19 cellular contexts compared by ENCODE assay signal in the genomic region with DNA sequence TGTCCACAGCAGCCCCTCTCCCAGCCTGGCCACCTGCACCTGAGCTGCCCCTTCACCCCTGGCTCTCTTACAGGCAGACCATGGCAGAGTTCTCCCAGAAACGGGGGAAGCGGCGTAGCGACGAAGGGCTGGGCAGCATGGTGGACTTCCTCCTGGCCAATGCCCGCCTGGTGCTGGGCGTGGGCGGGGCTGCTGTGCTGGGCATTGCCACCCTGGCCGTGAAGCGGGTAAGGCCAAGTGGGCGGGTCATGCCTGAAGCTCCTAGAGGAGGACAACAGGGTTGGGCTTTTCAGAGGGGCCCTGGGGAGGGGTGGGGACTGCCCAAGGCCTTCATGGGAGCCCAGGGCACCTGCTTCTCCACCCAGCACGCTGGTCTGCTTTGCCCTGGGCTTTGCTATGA. TPM values are rescaled to one million over a fixed set of nuclear protein-coding genes. Genes with fewer than 3 reads are reported as not detected.
A peak's percentile ranks its signal among the peaks of the same experiment; 100 is the strongest.
DNase-seq lines count a peak whose midpoint lies in the region; ATAC-seq and TF ChIP-seq lines count a peak whose summit lies in the region.
"Had no signal": no experiment of that assay in that cellular context is flagged by ENCODE, and none has a peak within 500 bp of the region (broad histone marks: within the 10 kb centered on the region; RNA-seq: fewer than 3 reads in every experiment).

No MANE protein-coding gene starts in this region.

- no peak for TF ChIP-seq CTCF in ascending aorta (IDR thresholded peaks at IDR 0.05)

- H3K9me3 ChIP-seq in ascending aorta: no peaks in the 10 kb centered on the region
- H3K9me3 ChIP-seq in mesenchymal stem cell (ENCODE audit: control insufficient read depth, low read length): no peaks in the 10 kb centered on the region
- H3K9me3 ChIP-seq: HAP-1, testis had no signal

- H2AFZ ChIP-seq in mesenchymal stem cell (ENCODE audit: low read depth, low read length): no peak overlapping the region

- no peak overlapping the region for H4K8ac ChIP-seq in mesenchymal stem cell (ENCODE audit: low read length)

- peak overlapping the region; percentile 97 for H3K9ac ChIP-seq in mesenchymal stem cell (ENCODE audit: low read length)

- no peak overlapping the region for H3K4me3 ChIP-seq in H7 (ENCODE audit: insufficient read depth, low read depth, low read length)
- no peak overlapping the region for H3K4me3 ChIP-seq in ascending aorta
- H3K4me3 ChIP-seq in mesenchymal stem cell (ENCODE audit: insufficient read depth in 1 of 2, low read depth in 1 of 2, low read length in 2 of 2): no peak overlapping the region
- H3K4me3 ChIP-seq: HAP-1, testis had no signal

- H3K27ac Mint-ChIP-seq in stimulated activated effector memory CD8-positive, alpha-beta T cell treated with anti-CD3 and anti-CD28 coated beads, Interleukin-12 subunit alpha, Interleukin-12 subunit beta, amount 100 ng/mL, for 72 hours: peak overlapping the region; percentile 87
- H3K27ac Mint-ChIP-seq: activated B cell treated with CpG ODN at 0.5 μM for 24 hours; activated CD4-positive, alpha-beta memory T cell treated with anti-CD3 and anti-CD28 coated beads, Interleukin-2, amount 10 ng/mL, durations not matched to agents 7 days and 5 days had no signal

- no peak overlapping the region for H4K91ac ChIP-seq in mesenchymal stem cell (ENCODE audit: low read length)

- H3K23ac ChIP-seq in mesenchymal stem cell (ENCODE audit: low read length in 2 of 2): no peak overlapping the region

- DNase-seq in H7 (peak; percentile 41), ascending aorta (ENCODE audit: low spot score in 2 of 2) (no peak), mesenchymal stem cell (no peak), NCI-H2081 treated with DMSO at 0.1 percent for 48 hours (lab: John Stamatoyannopoulos, UW) (no peak)
- no peak for DNase-seq in stimulated activated effector memory CD8-positive, alpha-beta T cell treated with anti-CD3 and anti-CD28 coated beads, Interleukin-12 subunit alpha, Interleukin-12 subunit beta, amount 100 ng/mL, for 72 hours (ENCODE audit: low spot score in 2 of 2)
- DNase-seq in effector CD4-positive, alpha-beta T cell: no peak
- DNase-seq: activated B cell treated with CpG ODN at 0.5 μM for 24 hours; activated CD4-positive, alpha-beta memory T cell treated with anti-CD3 and anti-CD28 coated beads, Interleukin-2, amount 10 ng/mL, durations not matched to agents 7 days and 5 days; activated naive CD4-positive, alpha-beta T cell treated with Interleukin-2 at 50 U/mL for 16 hours; Calu3; hippocampal formation; islet precursor cell; MM.1S; OCI-M1; T-helper 9 cell; testis had no signal

- H3K18ac ChIP-seq in mesenchymal stem cell (ENCODE audit: low read depth in 1 of 2, low read length in 2 of 2): no peak overlapping the region

- H3K27ac ChIP-seq in ascending aorta (peak overlapping the region; percentile 93 to 96), mesenchymal stem cell (ENCODE audit: low read length, poor library complexity, severe bottlenecking) (no peak overlapping the region)
- H3K27ac ChIP-seq: testis had no signal

- 97% methylated on average over 12 of the region's 12 CpGs for WGBS in mesenchymal stem cell

- H3K4me2 ChIP-seq in mesenchymal stem cell (ENCODE audit: low read length, poor library complexity, severe bottlenecking): no peak overlapping the region

- H2BK120ac ChIP-seq in mesenchymal stem cell (ENCODE audit: low read depth, low read length): no peak overlapping the region

- no peak overlapping the region for H2BK12ac ChIP-seq in mesenchymal stem cell (ENCODE audit: low read length in 2 of 2)

- H3K27me3 ChIP-seq in H7 (ENCODE audit: control insufficient read depth, insufficient read depth, low read length) (no peaks in the 10 kb centered on the region), ascending aorta (no peaks in the 10 kb centered on the region), mesenchymal stem cell (ENCODE audit: control insufficient read depth in 1 of 2, insufficient read depth in 1 of 2, low read length in 2 of 2) (no peaks in the 10 kb centered on the region)
- H3K27me3 ChIP-seq: testis had no signal

- no peak for ATAC-seq in stimulated activated effector memory CD8-positive, alpha-beta T cell treated with anti-CD3 and anti-CD28 coated beads, Interleukin-12 subunit alpha, Interleukin-12 subunit beta, amount 100 ng/mL, for 72 hours
- ATAC-seq in GM18861 (IDR thresholded peaks at IDR 0.05; ENCODE audit: unreplicated experiment): no peak
- ATAC-seq: natural killer cell treated with Interleukin-12 subunit alpha and Interleukin-12 subunit beta and Interleukin-15 and Interleukin-18, amount 100 ng/mL, for 72 hours had no signal

- no peak overlapping the region for H3K4ac ChIP-seq in mesenchymal stem cell (ENCODE audit: low read depth in 1 of 2, low read length in 2 of 2)

- H2BK15ac ChIP-seq in mesenchymal stem cell (ENCODE audit: low read depth, poor library complexity, severe bottlenecking): no peak overlapping the region

- H3K4me1 ChIP-seq in ascending aorta (peaks cover 7 to 33% of the 10 kb centered on the region in 2 donors), mesenchymal stem cell (ENCODE audit: control insufficient read depth, insufficient read depth, low read depth, low read length) (peaks cover 30% of the 10 kb centered on the region)

- no peak overlapping the region for H2BK5ac ChIP-seq in mesenchymal stem cell (ENCODE audit: low read depth, low read length, poor library complexity, severe bottlenecking)

- H3K4me1 Mint-ChIP-seq in stimulated activated effector memory CD8-positive, alpha-beta T cell treated with anti-CD3 and anti-CD28 coated beads, Interleukin-12 subunit alpha, Interleukin-12 subunit beta, amount 100 ng/mL, for 72 hours: peaks cover 28% of the 10 kb centered on the region

- H2AK5ac ChIP-seq in mesenchymal stem cell (ENCODE audit: low read length, severe bottlenecking): no peak overlapping the region

- intact Hi-C loops in ascending aorta (cut with DNase I): no loop called here

- peaks cover 26% of the 10 kb centered on the region for H3K79me1 ChIP-seq in mesenchymal stem cell (replicated peaks; ENCODE audit: low read length, poor library complexity, severe bottlenecking)

- no peak overlapping the region for H3K14ac ChIP-seq in mesenchymal stem cell (ENCODE audit: low read length in 2 of 2)

- H3K9me3 Mint-ChIP-seq in stimulated activated effector memory CD8-positive, alpha-beta T cell treated with anti-CD3 and anti-CD28 coated beads, Interleukin-12 subunit alpha, Interleukin-12 subunit beta, amount 100 ng/mL, for 72 hours: no peaks in the 10 kb centered on the region
- H3K9me3 Mint-ChIP-seq: activated B cell treated with CpG ODN at 0.5 μM for 24 hours; activated CD4-positive, alpha-beta memory T cell treated with anti-CD3 and anti-CD28 coated beads, Interleukin-2, amount 10 ng/mL, durations not matched to agents 7 days and 5 days; natural killer cell treated with Interleukin-12 subunit alpha and Interleukin-12 subunit beta and Interleukin-15 and Interleukin-18, amount 100 ng/mL, for 72 hours had no signal

- peak overlapping the region; percentile 98 for H3K4me3 Mint-ChIP-seq in stimulated activated effector memory CD8-positive, alpha-beta T cell treated with anti-CD3 and anti-CD28 coated beads, Interleukin-12 subunit alpha, Interleukin-12 subunit beta, amount 100 ng/mL, for 72 hours

- peaks cover 7% of the 10 kb centered on the region for H3K36me3 ChIP-seq in H7 (replicated peaks; ENCODE audit: control insufficient read depth, insufficient read depth, low read length)
- peaks cover 29 to 37% of the 10 kb centered on the region in 2 donors for H3K36me3 ChIP-seq in ascending aorta
- peaks cover 32 to 38% of the 10 kb centered on the region in 2 experiments for H3K36me3 ChIP-seq in mesenchymal stem cell (ENCODE audit: control insufficient read depth in 1 of 2, insufficient read depth in 2 of 2, low read depth in 1 of 2, low read length in 2 of 2)

- H3K36me3 Mint-ChIP-seq in stimulated activated effector memory CD8-positive, alpha-beta T cell treated with anti-CD3 and anti-CD28 coated beads, Interleukin-12 subunit alpha, Interleukin-12 subunit beta, amount 100 ng/mL, for 72 hours: peaks cover 5% of the 10 kb centered on the region
- H3K36me3 Mint-ChIP-seq: natural killer cell treated with Interleukin-12 subunit alpha and Interleukin-12 subunit beta and Interleukin-15 and Interleukin-18, amount 100 ng/mL, for 72 hours had no signal

RNA-seq across cellular contexts. Expression of a gene that starts 2.2 kb away (rescaled TPM):
- total RNA-seq in H7 (2014; rRNA removed; shearing (Covaris generic)): 16.2 and 17.3 TPM in 2 replicates
- total RNA-seq in ascending aorta: 18.5 TPM
- polyA plus RNA-seq in mesenchymal stem cell (2013, experiment 1 of 2): 3.5 TPM
- polyA plus RNA-seq in mesenchymal stem cell (2013, experiment 2 of 2): 3.6 TPM

RNA-seq across cellular contexts. Expression of a gene that starts 4.1 kb away (rescaled TPM):
- total RNA-seq in H7 (2014; rRNA removed; shearing (Covaris generic)): 199 and 225 TPM in 2 replicates
- total RNA-seq in ascending aorta: 716 TPM
- 181 TPM for polyA plus RNA-seq in mesenchymal stem cell (2013, experiment 1 of 2)
- polyA plus RNA-seq in mesenchymal stem cell (2013, experiment 2 of 2): 174 TPM

RNA-seq across cellular contexts. Expression of a gene that starts 37.2 kb away (rescaled TPM):
- 81.6 and 85.1 TPM in 2 replicates for total RNA-seq in H7 (2014; rRNA removed; shearing (Covaris generic))
- 25.3 TPM for total RNA-seq in ascending aorta
- 13.5 TPM for polyA plus RNA-seq in mesenchymal stem cell (2013, experiment 1 of 2)
- polyA plus RNA-seq in mesenchymal stem cell (2013, experiment 2 of 2): 13.0 TPM

RNA-seq across cellular contexts. Expression of a gene that starts 52.2 kb away (rescaled TPM):
- 36.7 and 48.0 TPM in 2 replicates for total RNA-seq in H7 (2014; rRNA removed; shearing (Covaris generic))
- 52.8 TPM for total RNA-seq in ascending aorta
- polyA plus RNA-seq in mesenchymal stem cell (2013, experiment 1 of 2): 12.8 TPM
- polyA plus RNA-seq in mesenchymal stem cell (2013, experiment 2 of 2): 12.5 TPM

RNA-seq across cellular contexts. Expression of a gene that starts 52.5 kb away (rescaled TPM):
- total RNA-seq in H7 (2014; rRNA removed; shearing (Covaris generic)): 13.1 and 14.4 TPM in 2 replicates
- 10.3 TPM for total RNA-seq in ascending aorta
- polyA plus RNA-seq in mesenchymal stem cell (2013, experiment 1 of 2): 10.0 TPM
- 9.7 TPM for polyA plus RNA-seq in mesenchymal stem cell (2013, experiment 2 of 2)
